In the genomic region with DNA sequence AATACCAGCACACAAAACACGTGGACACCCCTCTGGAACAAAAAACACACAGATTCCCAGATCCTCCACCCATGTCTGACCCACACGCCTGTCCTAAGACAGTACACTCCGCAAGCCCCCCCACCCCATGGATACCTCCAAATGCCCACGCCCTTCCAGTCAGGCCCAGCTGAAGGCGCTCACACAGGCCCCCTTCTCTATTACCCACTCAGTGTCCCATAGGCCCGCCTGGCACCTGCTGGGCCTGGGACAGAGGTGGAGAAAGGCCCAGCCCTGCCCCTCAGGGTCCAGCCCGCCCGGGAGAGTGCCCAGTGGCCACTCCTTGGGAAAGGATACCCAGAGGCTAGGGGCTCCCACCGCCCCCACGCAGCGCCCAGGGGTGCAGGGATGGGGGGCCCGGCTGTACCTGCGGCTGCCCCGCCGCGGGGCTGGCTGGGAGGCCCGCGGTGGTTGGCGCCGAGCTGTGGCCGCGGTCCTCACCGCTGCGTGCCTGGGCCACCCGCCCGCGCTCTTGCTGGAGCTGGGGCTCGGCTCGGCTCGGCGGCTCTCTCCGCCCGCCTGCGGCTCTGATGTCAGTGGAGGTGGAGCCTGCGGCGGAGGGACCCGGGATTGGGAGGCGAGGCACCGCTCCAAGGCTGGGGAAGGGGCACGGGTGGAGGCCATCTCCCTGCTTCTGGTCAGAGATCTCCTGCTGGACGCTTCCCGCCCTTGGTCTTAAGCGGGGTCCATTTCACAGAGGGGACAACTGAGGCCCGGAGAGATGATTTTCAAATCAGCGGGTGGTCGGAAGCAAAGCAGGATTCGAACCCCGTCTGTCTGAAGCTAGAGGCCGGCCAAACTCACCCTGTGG, we compare ENCODE assay signal across 8 cellular contexts. TPM values are rescaled to one million over a fixed set of nuclear protein-coding genes. Genes with fewer than 3 reads are reported as not detected.
DNase-seq lines count a peak whose midpoint lies in the region; ATAC-seq and TF ChIP-seq lines count a peak whose summit lies in the region.

A gene (minus strand): TSS at position 522 of the 850 bp plus-strand sequence. CDS start 2,198 bp downstream, outside the sequence.

- H3K9me3 Mint-ChIP-seq in central memory CD8-positive, alpha-beta T cell, result no peaks in the 10 kb centered on the region

- H3K4me1 Mint-ChIP-seq in central memory CD8-positive, alpha-beta T cell, result peaks cover 27% of the 10 kb centered on the region

- peaks cover 20 to 34% (median 30%) of the 10 kb centered on the region in 3 donors for H3K4me1 ChIP-seq in skeletal muscle tissue (ENCODE audit: control insufficient read depth in 3 of 3, insufficient read depth in 3 of 3, low read length in 3 of 3)

- H3K36me3 Mint-ChIP-seq in central memory CD8-positive, alpha-beta T cell (ENCODE audit: insufficient read depth), result no peaks in the 10 kb centered on the region

- H3K9ac ChIP-seq in skeletal muscle tissue (ENCODE audit: low read depth in 1 of 3, low read length in 3 of 3), result peak within 1 kb of the TSS; percentile 35 to 78 (median 76)

- H3K27ac Mint-ChIP-seq in central memory CD8-positive, alpha-beta T cell (ENCODE audit: low read depth), result peak within 1 kb of the TSS; percentile 80

- peak within 1 kb of the TSS; percentile 68 for H3K4me3 ChIP-seq in AG09309 (ENCODE audit: control insufficient read depth, low read depth, low read length)
- peak within 1 kb of the TSS; percentile 70 for H3K4me3 ChIP-seq in LNCaP clone FGC (ENCODE audit: low read depth, low read length)
- H3K4me3 ChIP-seq in skeletal muscle tissue (ENCODE audit: low read length in 3 of 3), result peak within 1 kb of the TSS; percentile 67 to 77 (median 72)

- peak; percentile 22 for TF ChIP-seq POLR2A in GM19099 (IDR thresholded peaks at IDR 0.05; ENCODE audit: extremely low read depth, insufficient read length, low read depth)

- H3K27ac ChIP-seq in skeletal muscle tissue (ENCODE audit: low read depth, low read length), result peak within 1 kb of the TSS; percentile 79

- no peaks in the 10 kb centered on the region for H3K9me3 ChIP-seq in skeletal muscle tissue (ENCODE audit: control insufficient read depth in 3 of 3, low read length in 3 of 3)

- no peak for TF ChIP-seq CTCF in AG09309 (IDR thresholded peaks at IDR 0.05; ENCODE audit: control insufficient read depth, insufficient read depth, low read depth, low read length, missing control alignments)
- no peak for TF ChIP-seq CTCF in LNCaP clone FGC (IDR thresholded peaks at IDR 0.05; ENCODE audit: control insufficient read depth, extremely low read depth, insufficient read depth)

- no peak for DNase-seq in AG09309 (ENCODE audit: low read depth)
- no peak for DNase-seq in LNCaP clone FGC (ENCODE audit: low read depth)
- peak; percentile 18 to 41 (median 22) for DNase-seq in activated CD4-positive, CD25-positive, alpha-beta regulatory T cell (lab: John Stamatoyannopoulos, UW)
- no peak for DNase-seq in central memory CD8-positive, alpha-beta T cell (ENCODE audit: low spot score in 2 of 2)
- DNase-seq in iris pigment epithelial cell (ENCODE audit: low read depth), result peak; percentile 72
- no peak for DNase-seq in NCI-H128 (lab: John Stamatoyannopoulos, UW; ENCODE audit: unreplicated experiment)

- ATAC-seq in central memory CD8-positive, alpha-beta T cell (replicated peaks; ENCODE audit: extremely low read depth, poor library complexity, severe bottlenecking), result peak; percentile 75

- peaks cover 0 to 12% (median 4%) of the 10 kb centered on the region in 3 donors for H3K27me3 ChIP-seq in skeletal muscle tissue (ENCODE audit: control insufficient read depth in 3 of 3, insufficient read depth in 3 of 3, low read length in 3 of 3)

- no peaks in the 10 kb centered on the region for H3K27me3 Mint-ChIP-seq in central memory CD8-positive, alpha-beta T cell

- H3K36me3 ChIP-seq in skeletal muscle tissue (ENCODE audit: control insufficient read depth in 3 of 3, insufficient read depth in 3 of 3, low read length in 3 of 3), result peaks cover 0 to 6% (median 2%) of the 10 kb centered on the region in 3 donors

- H3K4me3 Mint-ChIP-seq in central memory CD8-positive, alpha-beta T cell, result peak within 1 kb of the TSS; percentile 25

RNA-seq across cellular contexts. Expression of the gene that starts here (rescaled TPM):
- 23.0 TPM for total RNA-seq in skeletal muscle tissue

Comparison
In these comparisons a context has a peak if more than half of its experiments do, and no peak if none do; other contexts are left out.
1. DNase-seq: peak in activated CD4-positive, CD25-positive, alpha-beta regulatory T cell (4 of 4) and iris pigment epithelial cell (single experiment); none in AG09309 (single experiment), LNCaP clone FGC (single experiment), central memory CD8-positive, alpha-beta T cell (0 of 2) and NCI-H128 (single experiment).
2. Peak in every context shown above with its lines, with median percentiles within 50 percentile points of each other: H3K4me3 ChIP-seq.